ENCODE assay signal across 19 cellular contexts in the genomic region with DNA sequence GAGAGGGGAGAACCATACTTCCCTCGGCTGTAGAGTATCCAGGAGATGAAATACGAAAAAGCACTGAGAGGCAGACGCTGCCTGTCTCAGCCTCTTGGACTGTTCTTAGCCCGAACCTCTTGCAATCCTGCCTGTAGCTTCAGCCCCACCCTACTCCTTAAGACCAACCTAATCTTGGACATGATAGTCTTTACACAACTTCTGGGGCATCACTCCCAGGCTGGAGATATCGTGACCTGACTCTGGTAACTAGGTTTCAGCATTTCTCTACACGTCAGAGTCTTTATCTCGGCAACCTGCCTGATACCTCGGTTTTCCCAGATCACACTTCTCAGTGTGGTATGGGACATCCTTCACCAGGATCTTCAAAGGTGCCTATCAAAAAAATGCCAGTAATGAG.
"Had no signal": no experiment of that assay in that cellular context is flagged by ENCODE, and none has a peak within 500 bp of the region (broad histone marks: within the 10 kb centered on the region; RNA-seq: fewer than 3 reads in every experiment).

No MANE protein-coding gene starts in this region.

- ATAC-seq: activated CD8-positive, alpha-beta T cell treated with anti-CD3 and anti-CD28 coated beads for 36 hours; left lobe of liver; psoas muscle; right lobe of liver; stimulated activated effector memory CD8-positive, alpha-beta T cell treated with anti-CD3 and anti-CD28 coated beads, Interleukin-12 subunit alpha, Interleukin-12 subunit beta, amount 100 ng/mL, for 72 hours; upper lobe of right lung had no signal

- H3K36me3 Mint-ChIP-seq: stimulated activated effector memory CD8-positive, alpha-beta T cell treated with anti-CD3 and anti-CD28 coated beads, Interleukin-12 subunit alpha, Interleukin-12 subunit beta, amount 100 ng/mL, for 72 hours had no signal

- H3K27me3 ChIP-seq: adrenal gland, ovary, right lobe of liver, upper lobe of right lung had no signal

- H3K36me3 ChIP-seq: adrenal gland, ovary, right lobe of liver, thoracic aorta, upper lobe of right lung had no signal

- H3K4me3 Mint-ChIP-seq: activated CD4-positive, alpha-beta T cell treated with anti-CD3 and anti-CD28 coated beads, Interleukin-2, amount 10 ng/mL, durations not matched to agents 24 days and 14 days; activated CD8-positive, alpha-beta T cell treated with anti-CD3 and anti-CD28 coated beads for 36 hours; activated naive CD4-positive, alpha-beta T cell treated with anti-CD3 and anti-CD28 coated beads, Interleukin-2, amount 10 ng/mL, durations not matched to agents 7 days and 5 days; activated T-cell treated with anti-CD3 and anti-CD28 coated beads, Interleukin-2, amount 50 U/mL, for 24 hours; neural crest cell; stimulated activated effector memory CD8-positive, alpha-beta T cell treated with anti-CD3 and anti-CD28 coated beads, Interleukin-12 subunit alpha, Interleukin-12 subunit beta, amount 100 ng/mL, for 72 hours had no signal

- H3K4me3 ChIP-seq: adrenal gland, lung, ovary, psoas muscle, right lobe of liver, smooth muscle cell, thoracic aorta, upper lobe of right lung had no signal

- H3K27ac Mint-ChIP-seq: activated CD4-positive, alpha-beta T cell treated with anti-CD3 and anti-CD28 coated beads, Interleukin-2, amount 10 ng/mL, durations not matched to agents 24 days and 14 days; activated naive CD4-positive, alpha-beta T cell treated with anti-CD3 and anti-CD28 coated beads, Interleukin-2, amount 10 ng/mL, durations not matched to agents 7 days and 5 days; activated T-cell treated with anti-CD3 and anti-CD28 coated beads, Interleukin-2, amount 50 U/mL, for 24 hours; stimulated activated effector memory CD8-positive, alpha-beta T cell treated with anti-CD3 and anti-CD28 coated beads, Interleukin-12 subunit alpha, Interleukin-12 subunit beta, amount 100 ng/mL, for 72 hours had no signal

- DNase-seq: activated CD4-positive, alpha-beta T cell treated with anti-CD3 and anti-CD28 coated beads, Interleukin-2, amount 10 ng/mL, durations not matched to agents 24 days and 14 days; activated CD8-positive, alpha-beta T cell treated with anti-CD3 and anti-CD28 coated beads for 36 hours; activated naive CD4-positive, alpha-beta T cell treated with anti-CD3 and anti-CD28 coated beads, Interleukin-2, amount 10 ng/mL, durations not matched to agents 7 days and 5 days; activated T-cell treated with anti-CD3 and anti-CD28 coated beads, Interleukin-2, amount 50 U/mL, for 24 hours; adrenal gland; dermis blood vessel endothelial cell; midbrain; ovary; psoas muscle; right lobe of liver; stimulated activated CD4-positive, alpha-beta T cell treated with anti-CD3 and anti-CD28 coated beads, Interleukin-4, amount 100 ng/mL, for 24 hours; T1000; upper lobe of right lung had no signal

- H3K27me3 Mint-ChIP-seq: activated CD4-positive, alpha-beta T cell treated with anti-CD3 and anti-CD28 coated beads, Interleukin-2, amount 10 ng/mL, durations not matched to agents 24 days and 14 days; activated CD8-positive, alpha-beta T cell treated with anti-CD3 and anti-CD28 coated beads for 36 hours; activated naive CD4-positive, alpha-beta T cell treated with anti-CD3 and anti-CD28 coated beads, Interleukin-2, amount 10 ng/mL, durations not matched to agents 7 days and 5 days; activated T-cell treated with anti-CD3 and anti-CD28 coated beads, Interleukin-2, amount 50 U/mL, for 24 hours had no signal

- H3K27ac ChIP-seq: adrenal gland, ovary, psoas muscle, right lobe of liver, thoracic aorta, upper lobe of right lung had no signal

- H3K9me3 ChIP-seq: adrenal gland, ovary, psoas muscle, right lobe of liver, thoracic aorta, upper lobe of right lung had no signal

- H3K4me1 ChIP-seq: psoas muscle had no signal
